In the genomic region with DNA sequence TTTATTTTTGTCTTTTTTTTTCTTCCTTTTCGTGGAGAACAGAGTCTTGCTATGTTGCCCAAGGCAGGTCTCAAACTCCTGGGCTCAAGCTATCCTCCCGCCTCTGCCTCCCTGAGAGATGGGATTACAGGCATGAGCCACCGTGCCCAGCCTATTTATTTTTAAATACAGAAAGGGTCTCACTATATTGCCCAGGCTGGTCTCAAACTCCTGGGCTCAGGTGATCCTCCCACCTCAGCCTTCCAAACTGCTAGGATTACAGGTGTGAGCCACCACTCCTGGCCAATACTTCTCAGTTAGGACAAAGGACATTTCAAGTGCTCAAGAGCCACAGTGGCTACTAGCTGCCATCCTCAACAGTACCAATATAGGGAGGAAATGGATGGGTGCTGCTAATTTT, we compare ENCODE assay signal across 4 cellular contexts.
TF ChIP-seq lines count a peak whose summit lies in the region.

No MANE protein-coding gene starts in this region.

TF ChIP-seq in HEK293, 187 proteins besides CTCF, POLR2A, EP300 and RAD21:
- TF ChIP-seq ZNF121 (tag by site-specific recombination; IDR thresholded peaks at IDR 0.05), result peak; percentile 58; the same call in 1 of the 2 replicates

TF ChIP-seq in WTC11, 78 proteins besides CTCF, POLR2A, EP300 and RAD21:
- peak; percentile 80 for TF ChIP-seq ZNF121 (CRISPR knock-in tag; IDR thresholded peaks at IDR 0.05)
TF ChIP-seq in WTC11: peak in this region for 1; not testable (repeated sequence) for 77.

TF ChIP-seq in K562, 482 proteins besides CTCF, POLR2A, EP300 and RAD21:
- TF ChIP-seq ZNF121 (CRISPR knock-in tag; conservative IDR thresholded peaks at IDR 0.05), result peak; percentile 55; the same call in 1 of the 2 replicates
TF ChIP-seq in K562: peak in this region for 1; not testable (repeated sequence) for 481.

TF ChIP-seq in HepG2, 621 proteins besides CTCF, POLR2A, EP300 and RAD21:
- TF ChIP-seq ZNF121 (CRISPR knock-in tag; IDR thresholded peaks at IDR 0.05), result peak; percentile 37; the same call in 1 of the 2 replicates
